Comparison of ENCODE assay signal across 8 cellular contexts in genomic region chr11:76807206-76807875, GRCh38. TPM values are rescaled to one million over a fixed set of nuclear protein-coding genes. Genes with fewer than 3 reads are reported as not detected.
DNase-seq lines count a peak whose midpoint lies in the region; ATAC-seq and TF ChIP-seq lines count a peak whose summit lies in the region.

No MANE protein-coding gene starts in this region.

- in situ Hi-C loops in gastrocnemius medialis (cut with MboI; ENCODE audit: low sequenced_read_pairs in 4 of 4) = loop anchor here in 1 of 4 donors (5.0 kb wide), 1 partner anchor 100 kb away; no protein-coding TSS in a partner anchor

- H3K9me2 ChIP-seq in hepatocyte (replicated peaks; ENCODE audit: insufficient read depth) = no peaks in the 10 kb centered on the region

- ATAC-seq in gastrocnemius medialis = peak; percentile 70 to 83
- no peak for ATAC-seq in GM19324 (IDR thresholded peaks at IDR 0.05; ENCODE audit: low FRiP score, unreplicated experiment)

- H3K4me3 ChIP-seq in ascending aorta (peak overlapping the region in 1 of 2 donors; percentile 41), hepatocyte (no peak overlapping the region), gastrocnemius medialis (peak overlapping the region in 3 of 4 donors; percentile 18 to 27 (median 23))

- H4K20me1 ChIP-seq in hepatocyte (ENCODE audit: insufficient read depth, poor library complexity, severe bottlenecking) = no peaks in the 10 kb centered on the region

- TF ChIP-seq POLR2A in gastrocnemius medialis (IDR thresholded peaks at IDR 0.05) = no peak

- H3K79me2 ChIP-seq in hepatocyte = no peaks in the 10 kb centered on the region

- intact Hi-C loops in ascending aorta (cut with DNase I) = loop anchor here (1.0 to 2.0 kb wide), 2 partner anchors 53 to 112 kb away; partner anchors contain the start of gene ACER3
- intact Hi-C loops in gastrocnemius medialis (cut with DNase I; ENCODE audit: low total_unique reads) = loop anchor here (1.0 kb wide), 2 partner anchors 53 to 112 kb away; partner anchors contain the start of gene ACER3

- H3K27me3 ChIP-seq in ascending aorta (no peaks in the 10 kb centered on the region), hepatocyte (no peaks in the 10 kb centered on the region), gastrocnemius medialis (no peaks in the 10 kb centered on the region)

- peak overlapping the region; percentile 53 for H2AFZ ChIP-seq in hepatocyte

- H3K4me1 ChIP-seq in ascending aorta (peaks cover 0 to 10% of the 10 kb centered on the region in 2 donors), hepatocyte (ENCODE audit: insufficient read depth) (peaks cover 7% of the 10 kb centered on the region), gastrocnemius medialis (peaks cover 10 to 13% of the 10 kb centered on the region in 2 donors)

- H3K27ac ChIP-seq in ascending aorta (peak overlapping the region; percentile 54 to 58), hepatocyte (no peak overlapping the region), gastrocnemius medialis (no peak overlapping the region)

- TF ChIP-seq CTCF in ascending aorta (IDR thresholded peaks at IDR 0.05) (peak; percentile 77 to 80 (median 79)), hepatocyte (IDR thresholded peaks at IDR 0.05; ENCODE audit: poor library complexity) (peak; percentile 77), gastrocnemius medialis (IDR thresholded peaks at IDR 0.05 in 4 of 5, conservative IDR thresholded peaks at IDR 0.05 in 1 of 5) (peak; percentile 70 to 85 (median 79))

- 20% methylated on average over 19 of the region's 19 CpGs for WGBS in hepatocyte (ENCODE audit: low lambda C conversion rate, missing lambda C conversion rate)

- H3K4me2 ChIP-seq in hepatocyte = peak overlapping the region; percentile 63

- DNase-seq in NK-92 treated with Interleukin-12 subunit alpha and Interleukin-12 subunit beta, amount 100 ng/mL, for 24 hours (lab: John Stamatoyannopoulos, UW) = peak; percentile 59
- DNase-seq in NK-92 (lab: John Stamatoyannopoulos, UW; ENCODE audit: unreplicated experiment) = no peak
- DNase-seq in NCI-H128 (lab: John Stamatoyannopoulos, UW; ENCODE audit: unreplicated experiment) = peak; percentile 55
- peak; percentile 17 for DNase-seq in T-helper 22 cell (ENCODE audit: low read depth)
- DNase-seq in ascending aorta (ENCODE audit: low spot score in 2 of 2) = peak in 1 of 2 donors; percentile 92
- peak; percentile 94 for DNase-seq in hepatocyte (ENCODE audit: low spot score)
- peak; percentile 61 to 75 for DNase-seq in gastrocnemius medialis

- H3K36me3 ChIP-seq in ascending aorta (no peaks in the 10 kb centered on the region), hepatocyte (replicated peaks; ENCODE audit: insufficient read depth, low read depth) (no peaks in the 10 kb centered on the region), gastrocnemius medialis (no peaks in the 10 kb centered on the region)

- H3K9me3 ChIP-seq in ascending aorta (no peaks in the 10 kb centered on the region), hepatocyte (ENCODE audit: low read depth) (no peaks in the 10 kb centered on the region), gastrocnemius medialis (no peaks in the 10 kb centered on the region)

RNA-seq across cellular contexts. Expression of gene TSKU, which starts 24.2 kb away (rescaled TPM):
- total RNA-seq in ascending aorta = 121 TPM
- total RNA-seq in hepatocyte = 61.9 and 62.9 TPM in 2 replicates
- polyA plus RNA-seq in hepatocyte = 73.7 and 81.9 TPM in 2 replicates
- total RNA-seq in gastrocnemius medialis = 10 to 100 TPM; 10.2 to 23.9 (median 15.8) TPM

RNA-seq across cellular contexts. Expression of gene ACER3, which starts 53.4 kb away (rescaled TPM):
- total RNA-seq in ascending aorta (10.5 TPM), hepatocyte (17.1 and 28.5 TPM in 2 replicates), gastrocnemius medialis (1 to 10 TPM; 1.1 to 3.4 (median 2.6) TPM)
- polyA plus RNA-seq in hepatocyte = 14.9 and 18.3 TPM in 2 replicates

Comparison
In these comparisons a context has a peak if more than half of its experiments do, and no peak if none do; other contexts are left out.
1. H3K27ac ChIP-seq: peak in ascending aorta (2 of 2); none in hepatocyte (single experiment) and gastrocnemius medialis (0 of 4).
2. Peak in every context shown above with its lines, with median percentiles within 50 percentile points of each other: CTCF ChIP-seq.